Comparison of ENCODE assay signal across 8 cellular contexts in the genomic region with DNA sequence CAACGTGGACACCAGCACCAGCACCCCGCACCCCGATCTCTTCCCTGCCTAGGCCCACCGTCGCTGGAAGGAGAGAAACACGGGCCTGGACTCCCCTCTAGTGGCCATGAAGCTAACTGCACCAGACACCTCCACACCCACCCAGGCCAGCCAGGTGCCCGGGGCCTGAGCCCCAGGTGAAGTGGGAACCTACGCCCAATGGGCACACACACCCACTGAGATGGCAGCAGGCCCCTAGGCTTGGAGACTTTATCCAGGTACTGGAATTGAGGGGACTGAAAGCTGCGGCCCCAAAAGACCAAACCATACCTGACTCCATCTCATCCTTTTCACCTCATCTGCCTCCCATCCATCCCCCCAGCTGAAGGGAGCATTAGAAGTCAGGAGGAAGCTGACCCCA.
DNase-seq lines count a peak whose midpoint lies in the region; ATAC-seq and TF ChIP-seq lines count a peak whose summit lies in the region.

No MANE protein-coding gene starts in this region.

- no peak overlapping the region for H3K27ac Mint-ChIP-seq in activated T-helper 1 cell treated with anti-CD3 and anti-CD28 coated beads, Interleukin-12 subunit alpha, Interleukin-12 subunit beta, Interleukin-2, Interleukin-4 antibody, amounts not matched to agents 30 ng/mL and 10 ng/mL and 1 ng/mL, durations not matched to agents 14 hours and 24 hours and 36 hours
- no peak overlapping the region for H3K27ac Mint-ChIP-seq in progenitor cell of endocrine pancreas

- peaks cover 6% of the 10 kb centered on the region for H3K27me3 Mint-ChIP-seq in activated T-helper 1 cell treated with anti-CD3 and anti-CD28 coated beads, Interleukin-12 subunit alpha, Interleukin-12 subunit beta, Interleukin-2, Interleukin-4 antibody, amounts not matched to agents 30 ng/mL and 10 ng/mL and 1 ng/mL, durations not matched to agents 14 hours and 24 hours and 36 hours (ENCODE audit: insufficient read depth)
- H3K27me3 Mint-ChIP-seq in progenitor cell of endocrine pancreas: peaks cover 3% of the 10 kb centered on the region

- H3K27me3 ChIP-seq in OCI-LY3 (ENCODE audit: low read depth, low read length): no peaks in the 10 kb centered on the region

- no peaks in the 10 kb centered on the region for H4K20me1 ChIP-seq in OCI-LY3 (ENCODE audit: insufficient read depth, low read length)

- H3K79me2 ChIP-seq in OCI-LY3 (ENCODE audit: low read length): no peaks in the 10 kb centered on the region

- ATAC-seq in HG03432 (IDR thresholded peaks at IDR 0.05; ENCODE audit: unreplicated experiment) (peak; percentile 72), HG02588 (IDR thresholded peaks at IDR 0.05; ENCODE audit: unreplicated experiment) (no peak), GM21529 (IDR thresholded peaks at IDR 0.05; ENCODE audit: unreplicated experiment) (no peak)

- no peaks in the 10 kb centered on the region for H3K36me3 ChIP-seq in OCI-LY3 (replicated peaks; ENCODE audit: low read depth, low read length)

- H3K9ac ChIP-seq in OCI-LY3 (ENCODE audit: low read length): no peak overlapping the region

- TF ChIP-seq CTCF in GM10266 (IDR thresholded peaks at IDR 0.05; ENCODE audit: control insufficient read depth, insufficient read depth, low read depth, missing control alignments) (peak; percentile 92), OCI-LY3 (IDR thresholded peaks at IDR 0.05; ENCODE audit: low read depth, low read length) (peak; percentile 82), progenitor cell of endocrine pancreas (IDR thresholded peaks at IDR 0.05; ENCODE audit: unreplicated experiment) (peak; percentile 85)

- no peaks in the 10 kb centered on the region for H3K9me3 Mint-ChIP-seq in activated T-helper 1 cell treated with anti-CD3 and anti-CD28 coated beads, Interleukin-12 subunit alpha, Interleukin-12 subunit beta, Interleukin-2, Interleukin-4 antibody, amounts not matched to agents 30 ng/mL and 10 ng/mL and 1 ng/mL, durations not matched to agents 14 hours and 24 hours and 36 hours
- H3K9me3 Mint-ChIP-seq in progenitor cell of endocrine pancreas (ENCODE audit: low read depth): no peaks in the 10 kb centered on the region

- no peak overlapping the region for H3K4me3 Mint-ChIP-seq in activated T-helper 1 cell treated with anti-CD3 and anti-CD28 coated beads, Interleukin-12 subunit alpha, Interleukin-12 subunit beta, Interleukin-2, Interleukin-4 antibody, amounts not matched to agents 30 ng/mL and 10 ng/mL and 1 ng/mL, durations not matched to agents 14 hours and 24 hours and 36 hours
- no peak overlapping the region for H3K4me3 Mint-ChIP-seq in progenitor cell of endocrine pancreas (ENCODE audit: low read depth)

- intact Hi-C loops in activated T-helper 1 cell treated with anti-CD3 and anti-CD28 coated beads, Interleukin-12 subunit alpha, Interleukin-12 subunit beta, Interleukin-2, Interleukin-4 antibody, amounts not matched to agents 30 ng/mL and 10 ng/mL and 1 ng/mL, durations not matched to agents 14 hours and 24 hours and 36 hours (cut with micrococcal nuclease): loop anchor here (1.0 to 2.0 kb wide), 3 partner anchors 177 to 1357 kb away; no protein-coding TSS in a partner anchor

- H3K27ac ChIP-seq in OCI-LY3 (ENCODE audit: low read length): no peak overlapping the region

- H3K4me2 ChIP-seq in OCI-LY3 (ENCODE audit: low read length): peak overlapping the region; percentile 55

- no peaks in the 10 kb centered on the region for H3K36me3 Mint-ChIP-seq in activated T-helper 1 cell treated with anti-CD3 and anti-CD28 coated beads, Interleukin-12 subunit alpha, Interleukin-12 subunit beta, Interleukin-2, Interleukin-4 antibody, amounts not matched to agents 30 ng/mL and 10 ng/mL and 1 ng/mL, durations not matched to agents 14 hours and 24 hours and 36 hours (ENCODE audit: low read depth)
- H3K36me3 Mint-ChIP-seq in progenitor cell of endocrine pancreas (ENCODE audit: insufficient read depth): no peaks in the 10 kb centered on the region

- H3K4me1 ChIP-seq in OCI-LY3 (ENCODE audit: low read length): no peaks in the 10 kb centered on the region

- no peak overlapping the region for H2AFZ ChIP-seq in OCI-LY3 (ENCODE audit: low read depth, low read length)

- no peak overlapping the region for H3K4me3 ChIP-seq in OCI-LY3 (ENCODE audit: low read length)

- DNase-seq in GM10266 (ENCODE audit: extremely low spot score) (peak; percentile 78), germinal center (ENCODE audit: low spot score) (peak; percentile 82), progenitor cell of endocrine pancreas (ENCODE audit: low spot score, unreplicated experiment) (peak; percentile 55)
- peak; percentile 16 for DNase-seq in activated T-helper 1 cell treated with anti-CD3 and anti-CD28 coated beads, Interleukin-12 subunit alpha, Interleukin-12 subunit beta, Interleukin-2, Interleukin-4 antibody, amounts not matched to agents 30 ng/mL and 10 ng/mL and 1 ng/mL, durations not matched to agents 14 hours and 24 hours and 36 hours (ENCODE audit: low spot score)

- H3K9me3 ChIP-seq in OCI-LY3 (ENCODE audit: insufficient read depth, low read length): no peaks in the 10 kb centered on the region

- H3K4me1 Mint-ChIP-seq in activated T-helper 1 cell treated with anti-CD3 and anti-CD28 coated beads, Interleukin-12 subunit alpha, Interleukin-12 subunit beta, Interleukin-2, Interleukin-4 antibody, amounts not matched to agents 30 ng/mL and 10 ng/mL and 1 ng/mL, durations not matched to agents 14 hours and 24 hours and 36 hours (ENCODE audit: low read depth): no peaks in the 10 kb centered on the region
- peaks cover 25% of the 10 kb centered on the region for H3K4me1 Mint-ChIP-seq in progenitor cell of endocrine pancreas (ENCODE audit: low read depth)

Comparison
In these comparisons a context has a peak if more than half of its experiments do, and no peak if none do; other contexts are left out.
1. DNase-seq: peak in every context shown above with its lines; median percentile 82 in germinal center; 78 in GM10266; 55 in progenitor cell of endocrine pancreas; 16 in activated T-helper 1 cell treated with anti-CD3 and anti-CD28 coated beads, Interleukin-12 subunit alpha, Interleukin-12 subunit beta, Interleukin-2, Interleukin-4 antibody, amounts not matched to agents 30 ng/mL and 10 ng/mL and 1 ng/mL, durations not matched to agents 14 hours and 24 hours and 36 hours.